Comparison of ENCODE assay signal across 18 cellular contexts in the genomic region with DNA sequence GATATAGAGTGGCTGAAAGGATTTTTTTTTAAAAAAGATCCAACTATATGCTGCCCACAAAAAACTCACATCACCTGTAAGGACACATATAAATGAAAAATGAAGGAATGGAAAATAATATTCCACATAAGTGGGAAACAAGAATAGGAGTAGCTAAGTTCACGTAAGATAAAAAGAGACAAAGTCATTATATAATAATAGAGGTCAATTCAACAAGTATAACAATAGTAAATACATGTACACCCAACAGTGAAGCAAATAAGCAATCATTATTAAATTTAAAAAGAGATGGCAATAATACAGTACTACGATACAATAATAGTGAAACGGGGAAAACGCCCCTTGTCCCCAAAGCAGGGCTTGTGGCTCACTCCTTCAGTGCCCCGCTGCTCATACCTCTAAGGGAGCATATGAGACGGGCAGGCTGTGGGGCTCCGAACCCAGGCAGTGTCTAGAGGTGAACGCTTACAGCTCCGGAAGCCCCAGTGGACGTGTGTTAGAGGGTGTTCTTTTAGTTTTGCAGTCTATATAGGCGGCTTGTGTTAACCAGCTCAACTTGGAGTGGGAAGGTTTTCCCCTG. TPM values are rescaled to one million over a fixed set of nuclear protein-coding genes. Genes with fewer than 3 reads are reported as not detected.
"Had no signal": no experiment of that assay in that cellular context is flagged by ENCODE, and none has a peak within 500 bp of the region (broad histone marks: within the 10 kb centered on the region; RNA-seq: fewer than 3 reads in every experiment).

No MANE protein-coding gene starts in this region.

- H3K4me3 Mint-ChIP-seq: activated CD4-positive, alpha-beta memory T cell treated with anti-CD3 and anti-CD28 coated beads for 36 hours; activated naive CD8-positive, alpha-beta T cell; activated T-cell treated with anti-CD3 and anti-CD28 coated beads, Interleukin-2, amount 50 U/mL, for 4 hours; naive thymus-derived CD4-positive, alpha-beta T cell; T-helper 2 cell treated with Interferon-gamma antibody and Interleukin-4, amounts not matched to agents 5 μg/mL and 100 μg/mL, for 36 hours had no signal

- H3K36me3 ChIP-seq: lower lobe of right lung, right lobe of liver, upper lobe of right lung had no signal

- H3K4me3 ChIP-seq: lower lobe of right lung, psoas muscle, right lobe of liver, upper lobe of right lung had no signal

- H3K9me3 ChIP-seq: right lobe of liver had no signal

- ATAC-seq: activated T-cell treated with anti-CD3 and anti-CD28 coated beads, Interleukin-2, amount 50 U/mL, for 4 hours; esophagus mucosa; lower lobe of right lung; naive thymus-derived CD4-positive, alpha-beta T cell; psoas muscle; right lobe of liver; upper lobe of right lung had no signal

- H3K4me1 Mint-ChIP-seq: brain had no signal

- H3K36me3 Mint-ChIP-seq: activated CD4-positive, alpha-beta memory T cell treated with anti-CD3 and anti-CD28 coated beads for 36 hours; brain had no signal

- DNase-seq: activated CD4-positive, alpha-beta memory T cell treated with anti-CD3 and anti-CD28 coated beads for 36 hours; activated CD4-positive, CD25-positive, alpha-beta regulatory T cell treated with anti-CD3 and anti-CD28 coated beads, Interleukin-2, amount 50 U/mL, for 72 hours; activated effector memory CD4-positive, alpha-beta T cell treated with anti-CD3 and anti-CD28 coated beads, Interleukin-2, amount 50 U/mL, for 16 hours; activated T-cell treated with anti-CD3 and anti-CD28 coated beads, Interleukin-2, amount 50 U/mL, for 4 hours; amygdala; lower lobe of right lung; naive thymus-derived CD4-positive, alpha-beta T cell; occipital lobe; psoas muscle; stimulated activated CD4-positive, alpha-beta T cell treated with anti-CD3 and anti-CD28 coated beads, Interleukin-2, amount 100 ng/mL, for 24 hours; stimulated activated naive CD4-positive, alpha-beta T cell; upper lobe of right lung had no signal

- H3K27ac ChIP-seq: lower lobe of right lung, psoas muscle, right lobe of liver, upper lobe of right lung had no signal

- H3K27me3 ChIP-seq: right lobe of liver, upper lobe of right lung had no signal

- H3K4me1 ChIP-seq: lower lobe of right lung, psoas muscle, right lobe of liver, upper lobe of right lung had no signal

- H3K27ac Mint-ChIP-seq: activated CD4-positive, alpha-beta memory T cell treated with anti-CD3 and anti-CD28 coated beads for 36 hours; activated naive CD8-positive, alpha-beta T cell; brain; naive thymus-derived CD4-positive, alpha-beta T cell; T-helper 2 cell treated with Interferon-gamma antibody and Interleukin-4, amounts not matched to agents 5 μg/mL and 100 μg/mL, for 36 hours had no signal

RNA-seq across cellular contexts. Expression of a gene that starts 12.5 kb away (rescaled TPM):
- total RNA-seq: activated CD4-positive, alpha-beta memory T cell treated with anti-CD3 and anti-CD28 coated beads for 36 hours had no signal
- polyA plus RNA-seq: naive thymus-derived CD4-positive, alpha-beta T cell had no signal

RNA-seq across cellular contexts. Expression of a gene that starts 38.9 kb away (rescaled TPM):
- total RNA-seq: activated CD4-positive, alpha-beta memory T cell treated with anti-CD3 and anti-CD28 coated beads for 36 hours; activated T-cell treated with anti-CD3 and anti-CD28 coated beads, Interleukin-2, amount 50 U/mL, for 4 hours; dermis microvascular lymphatic vessel endothelial cell; esophagus mucosa; lower lobe of right lung; naive thymus-derived CD4-positive, alpha-beta T cell; occipital lobe; psoas muscle; right lobe of liver; upper lobe of right lung had no signal
- polyA plus RNA-seq: naive thymus-derived CD4-positive, alpha-beta T cell had no signal
